Comparison of ENCODE assay signal across 17 cellular contexts in the genomic region with DNA sequence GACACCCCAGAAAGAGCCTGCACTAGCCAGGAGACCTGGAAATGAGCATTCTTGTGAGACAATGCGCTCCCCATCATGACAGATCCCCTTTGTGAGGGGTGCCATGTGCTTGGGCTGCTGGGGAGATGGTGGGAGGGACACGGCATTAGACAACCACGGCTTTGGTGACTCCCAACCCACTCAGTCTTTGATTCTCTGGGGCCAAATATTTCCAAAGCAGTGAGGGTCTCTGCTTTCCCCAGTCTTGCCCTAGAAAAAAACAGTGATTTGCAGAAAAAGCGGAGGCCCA. TPM values are rescaled to one million over a fixed set of nuclear protein-coding genes. Genes with fewer than 3 reads are reported as not detected.
A peak's percentile ranks its signal among the peaks of the same experiment; 100 is the strongest.
DNase-seq lines count a peak whose midpoint lies in the region; FAIRE-seq and TF ChIP-seq lines count a peak whose summit lies in the region.
"Had no signal": no experiment of that assay in that cellular context is flagged by ENCODE, and none has a peak within 500 bp of the region (broad histone marks: within the 10 kb centered on the region; RNA-seq: fewer than 3 reads in every experiment).

No MANE protein-coding gene starts in this region.

- no peak for DNase-seq in H1 (ENCODE audit: low read depth in 1 of 2, low spot score in 2 of 2)
- no peak for DNase-seq in NCI-H1092 treated with DMSO at 0.1 percent for 48 hours (lab: John Stamatoyannopoulos, UW)
- no peak for DNase-seq in activated T-cell treated with anti-CD3 and anti-CD28 coated beads, Interleukin-2, amount 50 U/mL, for 1 hour
- no peak for DNase-seq in occipital lobe (lab: John Stamatoyannopoulos, UW)
- DNase-seq in kidney tubule cell (ENCODE audit: low spot score): no peak
- DNase-seq: activated CD4-positive, alpha-beta T cell treated with anti-CD3 and anti-CD28 coated beads, Interleukin-2, amount 50 U/mL, for 1 hour; activated T-cell treated with anti-CD3 and anti-CD28 coated beads, Interleukin-2, amount 50 U/mL, for 4 hours; MV-4-11; NCI-H2107; NCI-H774; stimulated activated CD4-positive, alpha-beta T cell treated with anti-CD3 and anti-CD28 coated beads, Interleukin-4, amount 100 ng/mL, for 24 hours; T-helper 17 cell had no signal

- peaks cover 57 to 71% (median 66%) of the 10 kb centered on the region in 10 experiments for H3K4me1 ChIP-seq in BLaER1 treated with 17β-estradiol and CSF1 and Interleukin-3, amounts not matched to agents 10 nM and 100 nM
- peaks cover 38% of the 10 kb centered on the region for H3K4me1 ChIP-seq in Loucy (ENCODE audit: insufficient read depth, low read length, poor library complexity, severe bottlenecking)
- peaks cover 17 to 54% (median 42%) of the 10 kb centered on the region in 4 experiments for H3K4me1 ChIP-seq in H1 (replicated peaks in 1 of 4; ENCODE audit: control insufficient read depth in 3 of 4, insufficient read depth in 4 of 4, low read length in 3 of 4)

- H3K79me1 ChIP-seq in H1 (ENCODE audit: low read depth, low read length): peaks cover 11% of the 10 kb centered on the region

- 79% methylated on average over 4 of the region's 4 CpGs; no CpG with 5 or more reads in 1 of the 2 experiments for WGBS in H1 (ENCODE audit: extremely low coverage in 1 of 2, insufficient coverage in 1 of 2, insufficient read length in 1 of 2, insufficient replicate concordance in 2 of 2, low coverage in 1 of 2, low lambda C conversion rate in 2 of 2, missing lambda C conversion rate in 1 of 2), 2 experiments

- TF ChIP-seq RAD21 in H1 (IDR thresholded peaks at IDR 0.05 in 1 of 2, conservative IDR thresholded peaks at IDR 0.05 in 1 of 2; ENCODE audit: low read depth in 2 of 2, low read length in 2 of 2) (no peak), neural cell (conservative IDR thresholded peaks at IDR 0.05) (no peak)

- peak overlapping the region in 1 of 11 experiments; percentile 27; a peak in 1 of 22 replicates for H3K9ac ChIP-seq in BLaER1 treated with 17β-estradiol and CSF1 and Interleukin-3, amounts not matched to agents 10 nM and 100 nM
- no peak overlapping the region for H3K9ac ChIP-seq in Loucy (ENCODE audit: low read depth, low read length, poor library complexity, severe bottlenecking)
- peak overlapping the region in 1 of 4 experiments; percentile 26; a peak in 2 of 7 replicates for H3K9ac ChIP-seq in H1 (replicated peaks in 1 of 4; ENCODE audit: extremely low read depth in 1 of 4, low read depth in 3 of 4, low read length in 3 of 4)
- H3K9ac ChIP-seq in neural cell (ENCODE audit: low read length): peak overlapping the region; percentile 36

- H3K23me2 ChIP-seq in H1 (ENCODE audit: low read depth, low read length): no peaks in the 10 kb centered on the region

- no peak for TF ChIP-seq CTCF in Loucy (conservative IDR thresholded peaks at IDR 0.05; ENCODE audit: low read length)
- TF ChIP-seq CTCF in H1 (IDR thresholded peaks at IDR 0.05; ENCODE audit: control extremely low read depth in 1 of 3, insufficient read depth in 1 of 3, low read depth in 1 of 3, low read length in 3 of 3): no peak
- no peak for TF ChIP-seq CTCF in neural cell (IDR thresholded peaks at IDR 0.05; ENCODE audit: poor library complexity, severe bottlenecking)

- H3F3A ChIP-seq in Loucy (ENCODE audit: low read depth) (no peaks in the 10 kb centered on the region), neural cell (ENCODE audit: insufficient read depth, low read length, poor library complexity, severe bottlenecking) (peaks cover 5% of the 10 kb centered on the region)

- no peak overlapping the region for H3K23ac ChIP-seq in H1 (ENCODE audit: insufficient read length)

- H3K9me3 ChIP-seq in BLaER1 treated with 17β-estradiol and CSF1 and Interleukin-3, amounts not matched to agents 10 nM and 100 nM (replicated peaks in 1 of 11): no peaks in the 10 kb centered on the region
- no peaks in the 10 kb centered on the region for H3K9me3 ChIP-seq in Loucy (ENCODE audit: insufficient read depth, low read depth, low read length)
- H3K9me3 ChIP-seq in H1 (ENCODE audit: insufficient read depth in 2 of 2, low read depth in 1 of 2, low read length in 1 of 2): no peaks in the 10 kb centered on the region
- H3K9me3 ChIP-seq in neural cell (ENCODE audit: low read length): no peaks in the 10 kb centered on the region

- H4K91ac ChIP-seq in H1 (replicated peaks; ENCODE audit: insufficient read length, low read length): peak overlapping the region; percentile 29

- peak overlapping the region; percentile 96 for H3K18ac ChIP-seq in H1 (ENCODE audit: extremely low read depth, low read length)

- peak overlapping the region; percentile 46 for H4K5ac ChIP-seq in H1 (ENCODE audit: insufficient read length, low read depth, low read length)

- H3K4ac ChIP-seq in H1 (replicated peaks; ENCODE audit: insufficient read length, low read depth, low read length): peak overlapping the region; percentile 63

- H2AFZ ChIP-seq in Loucy (ENCODE audit: low read length): no peak overlapping the region
- no peak overlapping the region for H2AFZ ChIP-seq in H1 (ENCODE audit: low read length)
- no peak overlapping the region for H2AFZ ChIP-seq in neural cell (ENCODE audit: low read depth, low read length)

- H2BK5ac ChIP-seq in H1 (ENCODE audit: low read depth, low read length): peak overlapping the region; percentile 95; the same call in 1 of the 2 replicates

- H3K27ac ChIP-seq in BLaER1 treated with 17β-estradiol and CSF1 and Interleukin-3, amounts not matched to agents 10 nM and 100 nM: no peak overlapping the region; a peak in 1 of 22 replicates
- H3K27ac ChIP-seq in H1 (ENCODE audit: low read depth, low read length) (peak overlapping the region; percentile 81; the same call in 1 of the 2 replicates), neural cell (ENCODE audit: low read length) (no peak overlapping the region)

- peaks cover 67% of the 10 kb centered on the region for H3K79me2 ChIP-seq in Loucy (ENCODE audit: insufficient read depth, low read length)
- H3K79me2 ChIP-seq in H1 (ENCODE audit: control insufficient read depth in 1 of 2, insufficient read depth in 2 of 2, low read length in 2 of 2): peaks cover 0 to 41% of the 10 kb centered on the region in 2 experiments; a peak in 2 of 4 replicates
- peaks cover 3% of the 10 kb centered on the region for H3K79me2 ChIP-seq in neural cell (replicated peaks; ENCODE audit: insufficient read depth, low read length)

- H3K36me3 ChIP-seq in BLaER1 treated with 17β-estradiol and CSF1 and Interleukin-3, amounts not matched to agents 10 nM and 100 nM: no peaks in the 10 kb centered on the region
- H3K36me3 ChIP-seq in Loucy (ENCODE audit: insufficient read depth, low read length) (no peaks in the 10 kb centered on the region), H1 (ENCODE audit: control insufficient read depth in 2 of 4, insufficient read depth in 4 of 4, low read length in 3 of 4) (no peaks in the 10 kb centered on the region), neural cell (ENCODE audit: insufficient read depth, low read length) (no peaks in the 10 kb centered on the region)

- H3K27me3 ChIP-seq in BLaER1 treated with 17β-estradiol and CSF1 and Interleukin-3, amounts not matched to agents 10 nM and 100 nM: no peaks in the 10 kb centered on the region
- H3K27me3 ChIP-seq in Loucy (ENCODE audit: insufficient read depth, low read length, poor library complexity, severe bottlenecking) (no peaks in the 10 kb centered on the region), H1 (replicated peaks in 1 of 4; ENCODE audit: control insufficient read depth in 3 of 4, extremely low read depth in 1 of 4, insufficient read depth in 3 of 4, low read length in 3 of 4) (no peaks in the 10 kb centered on the region), neural cell (ENCODE audit: insufficient read depth, low read depth, low read length) (no peaks in the 10 kb centered on the region)

- H3K4me2 ChIP-seq in BLaER1 treated with 17β-estradiol and CSF1 and Interleukin-3, amounts not matched to agents 10 nM and 100 nM: peak overlapping the region; percentile 57 to 92 (median 75); a peak in 19 of 22 replicates
- H3K4me2 ChIP-seq in Loucy (ENCODE audit: low read depth, low read length, poor library complexity, severe bottlenecking) (peak overlapping the region; percentile 43), H1 (ENCODE audit: insufficient read depth in 1 of 2, low read depth in 2 of 2, low read length in 2 of 2) (peak overlapping the region; percentile 64 to 77), neural cell (ENCODE audit: low read length) (no peak overlapping the region)

- no peak overlapping the region for H3K56ac ChIP-seq in H1 (replicated peaks; ENCODE audit: insufficient read length, low read depth, low read length)

- no peak overlapping the region for H3K14ac ChIP-seq in H1 (ENCODE audit: insufficient read length)

- POLR2A ChIA-PET in H1 (lab: Charles Lee; ENCODE audit: partially characterized antibody): interaction anchor here (0.9 to 19.3 kb wide), 9 partner anchors 10 to 79 kb away, joined by 3 to 241 read pairs (median 7); partner anchors contain the start of gene SLC45A3

- FAIRE-seq in H1 (lab: Jason Lieb, UNC): no peak
- FAIRE-seq: bronchial epithelial cell, G401.6 had no signal

- H2BK120ac ChIP-seq in H1 (replicated peaks; ENCODE audit: low read depth, low read length): peak overlapping the region; percentile 81

- peak overlapping the region; percentile 72 for H2BK12ac ChIP-seq in H1 (ENCODE audit: low read depth, low read length)

- H2BK15ac ChIP-seq in H1 (ENCODE audit: low read length): peak overlapping the region; percentile 75; the same call in 1 of the 2 replicates

- TF ChIP-seq EP300 in H1 (IDR thresholded peaks at IDR 0.05; ENCODE audit: borderline replicate concordance in 1 of 2, low read depth in 2 of 2, low read length in 2 of 2) (no peak), neural cell (conservative IDR thresholded peaks at IDR 0.05; ENCODE audit: poor library complexity, severe bottlenecking) (no peak)

- TF ChIP-seq POLR2A in H1 (IDR thresholded peaks at IDR 0.05; ENCODE audit: control extremely low read depth in 1 of 2, low read depth in 2 of 2, low read length in 2 of 2): no peak

- H2BK20ac ChIP-seq in H1 (ENCODE audit: low read length): 0 out of 2 replicates have a peak overlapping the region, but pooled peaks have one; percentile 61

- H3K4me3 ChIP-seq in BLaER1 treated with 17β-estradiol and CSF1 and Interleukin-3, amounts not matched to agents 10 nM and 100 nM: no peak overlapping the region
- no peak overlapping the region for H3K4me3 ChIP-seq in Loucy (ENCODE audit: low read length, poor library complexity, severe bottlenecking)
- H3K4me3 ChIP-seq in H1 (ENCODE audit: extremely low read depth in 1 of 4, insufficient read depth in 2 of 4, low read depth in 3 of 4, low read length in 4 of 4): peak overlapping the region in 1 of 4 experiments; percentile 49; a peak in 4 of 8 replicates
- H3K4me3 ChIP-seq in neural cell (ENCODE audit: low read length): no peak overlapping the region

- peaks cover 0 to 42% (median 0%) of the 10 kb centered on the region in 11 experiments; a peak in 8 of 22 replicates for H4K20me1 ChIP-seq in BLaER1 treated with 17β-estradiol and CSF1 and Interleukin-3, amounts not matched to agents 10 nM and 100 nM
- H4K20me1 ChIP-seq in Loucy (ENCODE audit: insufficient read depth, low read length, poor library complexity, severe bottlenecking): no peaks in the 10 kb centered on the region
- no peaks in the 10 kb centered on the region for H4K20me1 ChIP-seq in H1 (replicated peaks in 1 of 2; ENCODE audit: control insufficient read depth in 1 of 2, insufficient read depth in 2 of 2, low read length in 2 of 2)
- H4K20me1 ChIP-seq in neural cell (ENCODE audit: insufficient read depth): no peaks in the 10 kb centered on the region

- H4K8ac ChIP-seq in H1 (ENCODE audit: extremely low read depth, insufficient read depth, low read length): peak overlapping the region; percentile 45; the same call in 1 of the 2 replicates

- H3K9me2 ChIP-seq in Loucy (replicated peaks; ENCODE audit: low read depth, low read length) (no peaks in the 10 kb centered on the region), neural cell (ENCODE audit: insufficient read depth, low read length) (no peaks in the 10 kb centered on the region)

- CTCF ChIA-PET in H1 (lab: Charles Lee; ENCODE audit: partially characterized antibody): interaction anchor here (0.6 to 18.5 kb wide), 9 partner anchors 9 to 78 kb away, joined by 3 to 856 read pairs (median 7); partner anchors contain the start of gene SLC45A3

- peak overlapping the region; percentile 70; the same call in 1 of the 2 replicates for H2AK5ac ChIP-seq in H1 (ENCODE audit: low read depth, low read length)

RNA-seq across cellular contexts. Expression of gene SLC45A3, which starts 10.2 kb away (rescaled TPM):
- total RNA-seq in H1 (2021; fragmentation: NEBNext Ultra II Directional; extraction: Animal tissue kit (Norgen Biotek cat#: 25700)): 12.5 and 13.0 TPM in 2 replicates
- polyA plus RNA-seq in H1 (2011; rRNA removed): 14.3 and 19.7 TPM in 2 replicates
- polyA plus RNA-seq in H1 (2011; cell fraction: cytosol; rRNA removed): 17.4 TPM
- 38.5 TPM for polyA plus RNA-seq in H1 (2011; cell fraction: nucleus; rRNA removed)
- polyA plus RNA-seq in H1 (2012, experiment 1 of 2): 8.3 to 13.3 TPM (median 12.8 TPM) in 4 replicates
- 12.2 TPM for polyA plus RNA-seq in H1 (2012, experiment 2 of 2)
- polyA plus RNA-seq in H1 (2013, experiment 1 of 2): 12.9 TPM
- 13.1 TPM for polyA plus RNA-seq in H1 (2013, experiment 2 of 2)
- polyA minus RNA-seq in H1 (2011; rRNA and poly(A)+ RNA removed): 9.2 and 9.9 TPM in 2 replicates
- 7.6 TPM for polyA minus RNA-seq in H1 (2011; cell fraction: cytosol; rRNA and poly(A)+ RNA removed)
- 12.6 TPM for polyA minus RNA-seq in H1 (2011; cell fraction: nucleus; rRNA and poly(A)+ RNA removed)
- 0.53 and 0.72 TPM in 2 replicates for polyA plus RNA-seq in neural cell
- 0.73 and 1.3 TPM in 2 replicates for polyA minus RNA-seq in neural cell
- total RNA-seq in occipital lobe: 4.4 TPM

RNA-seq across cellular contexts. Expression of gene ELK4, which starts 38.3 kb away (rescaled TPM):
- total RNA-seq in H1 (2021; fragmentation: NEBNext Ultra II Directional; extraction: Animal tissue kit (Norgen Biotek cat#: 25700)): 23.3 and 26.3 TPM in 2 replicates
- polyA plus RNA-seq in H1 (2011; rRNA removed) (2.5 and 2.9 TPM in 2 replicates), neural cell (6.0 and 10.0 TPM in 2 replicates)
- polyA plus RNA-seq in H1 (2011; cell fraction: cytosol; rRNA removed): 4.0 TPM
- 4.1 TPM for polyA plus RNA-seq in H1 (2011; cell fraction: nucleus; rRNA removed)
- polyA plus RNA-seq in H1 (2012, experiment 1 of 2): 4.2 to 7.4 TPM (median 5.9 TPM) in 4 replicates
- 1.6 TPM for polyA plus RNA-seq in H1 (2012, experiment 2 of 2)
- polyA plus RNA-seq in H1 (2013, experiment 1 of 2): 9.6 TPM
- polyA plus RNA-seq in H1 (2013, experiment 2 of 2): 8.7 TPM
- 11.5 and 11.6 TPM in 2 replicates for polyA minus RNA-seq in H1 (2011; rRNA and poly(A)+ RNA removed)
- polyA minus RNA-seq in H1 (2011; cell fraction: cytosol; rRNA and poly(A)+ RNA removed): 6.1 TPM
- polyA minus RNA-seq in H1 (2011; cell fraction: nucleus; rRNA and poly(A)+ RNA removed): 13.7 TPM
- 10.0 and 13.8 TPM in 2 replicates for polyA minus RNA-seq in neural cell
- 13.3 TPM for total RNA-seq in occipital lobe
